In the genomic region with DNA sequence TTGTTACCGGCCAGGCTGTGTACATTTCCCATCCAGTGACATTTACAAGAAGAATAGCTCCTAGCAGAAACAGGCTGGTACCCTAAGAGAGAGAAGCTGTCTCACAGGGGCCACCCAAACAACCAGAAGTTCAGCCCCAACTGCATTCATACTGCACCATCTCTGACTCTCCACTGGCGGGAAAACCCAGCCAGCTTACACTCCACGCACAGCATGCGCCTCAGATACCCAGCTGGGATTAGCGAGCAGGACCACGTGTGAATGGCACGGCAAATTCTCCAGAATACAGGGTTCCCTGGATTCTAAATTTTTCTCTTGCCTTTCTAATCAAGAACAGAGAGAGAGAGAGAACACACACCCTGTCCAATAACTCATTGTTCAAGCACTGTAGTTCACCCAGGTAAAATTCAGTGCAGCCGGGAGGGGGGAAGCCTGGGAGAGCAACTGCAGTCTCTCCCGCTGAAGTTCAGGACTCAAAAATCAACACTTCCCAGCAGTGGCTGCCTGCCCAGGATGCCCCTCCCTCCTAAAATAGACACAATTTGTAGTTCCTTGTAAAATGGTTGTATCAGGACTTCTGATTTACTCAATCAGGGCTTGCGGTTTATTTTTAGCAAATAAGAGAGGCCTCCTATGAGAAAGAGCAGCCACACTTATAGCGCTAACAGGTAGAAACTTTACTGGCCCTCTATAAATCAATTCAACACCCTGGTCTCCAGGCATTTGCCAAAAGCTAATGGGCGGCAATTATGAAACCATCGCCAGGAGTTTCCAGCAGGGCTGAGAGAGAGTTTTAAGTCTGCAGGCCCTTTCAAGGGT, we compare ENCODE assay signal across 1 cellular context.
TF ChIP-seq lines count a peak whose summit lies in the region.

No MANE protein-coding gene starts in this region.

TF ChIP-seq in HEK293, 187 proteins besides CTCF, POLR2A, EP300 and RAD21 (continued from another document):
- TF ChIP-seq, protein P1, sequence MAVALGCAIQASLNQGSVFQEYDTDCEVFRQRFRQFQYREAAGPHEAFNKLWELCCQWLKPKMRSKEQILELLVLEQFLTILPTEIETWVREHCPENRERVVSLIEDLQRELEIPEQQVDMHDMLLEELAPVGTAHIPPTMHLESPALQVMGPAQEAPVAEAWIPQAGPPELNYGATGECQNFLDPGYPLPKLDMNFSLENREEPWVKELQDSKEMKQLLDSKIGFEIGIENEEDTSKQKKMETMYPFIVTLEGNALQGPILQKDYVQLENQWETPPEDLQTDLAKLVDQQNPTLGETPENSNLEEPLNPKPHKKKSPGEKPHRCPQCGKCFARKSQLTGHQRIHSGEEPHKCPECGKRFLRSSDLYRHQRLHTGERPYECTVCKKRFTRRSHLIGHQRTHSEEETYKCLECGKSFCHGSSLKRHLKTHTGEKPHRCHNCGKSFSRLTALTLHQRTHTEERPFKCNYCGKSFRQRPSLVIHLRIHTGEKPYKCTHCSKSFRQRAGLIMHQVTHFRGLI (tag by site-specific recombination; IDR thresholded peaks at IDR 0.05) = no peak
- TF ChIP-seq BCL11A (tag by site-specific recombination; IDR thresholded peaks at IDR 0.05; ENCODE audit: low read depth) (no peak), PRDM10 (tag by site-specific recombination; IDR thresholded peaks at IDR 0.05) (peak; percentile 88), ZBTB11 (tag by site-specific recombination; conservative IDR thresholded peaks at IDR 0.05; ENCODE audit: low read depth) (no peak), SCRT2 (tag by site-specific recombination; IDR thresholded peaks at IDR 0.05) (peak; percentile 92), OSR2 (tag by site-specific recombination; IDR thresholded peaks at IDR 0.05) (peak; percentile 65), ZBTB20 (tag by site-specific recombination; IDR thresholded peaks at IDR 0.05) (0 out of 2 replicates have a peak, but pooled peaks have one; percentile 12), GFI1B (tag by site-specific recombination; IDR thresholded peaks at IDR 0.05) (peak; percentile 68; the same call in 1 of the 2 replicates), ZNF670 (tag by site-specific recombination; IDR thresholded peaks at IDR 0.05; ENCODE audit: low read depth) (no peak), GLIS1 (tag by site-specific recombination; IDR thresholded peaks at IDR 0.05) (peak; percentile 47; the same call in 1 of the 2 replicates), ZIC2 (tag by site-specific recombination; IDR thresholded peaks at IDR 0.05) (peak; percentile 74), ZBTB8A (tag by site-specific recombination; IDR thresholded peaks at IDR 0.05) (peak; percentile 51), FEZF1 (tag by site-specific recombination; IDR thresholded peaks at IDR 0.05) (peak; percentile 76), HIC1 (tag by site-specific recombination; IDR thresholded peaks at IDR 0.05) (no peak), ZNF211 (tag by site-specific recombination; IDR thresholded peaks at IDR 0.05; ENCODE audit: low read depth) (no peak), SCRT1 (tag by site-specific recombination; IDR thresholded peaks at IDR 0.05; ENCODE audit: borderline replicate concordance) (peak; percentile 66)
- TF ChIP-seq, protein P2, sequence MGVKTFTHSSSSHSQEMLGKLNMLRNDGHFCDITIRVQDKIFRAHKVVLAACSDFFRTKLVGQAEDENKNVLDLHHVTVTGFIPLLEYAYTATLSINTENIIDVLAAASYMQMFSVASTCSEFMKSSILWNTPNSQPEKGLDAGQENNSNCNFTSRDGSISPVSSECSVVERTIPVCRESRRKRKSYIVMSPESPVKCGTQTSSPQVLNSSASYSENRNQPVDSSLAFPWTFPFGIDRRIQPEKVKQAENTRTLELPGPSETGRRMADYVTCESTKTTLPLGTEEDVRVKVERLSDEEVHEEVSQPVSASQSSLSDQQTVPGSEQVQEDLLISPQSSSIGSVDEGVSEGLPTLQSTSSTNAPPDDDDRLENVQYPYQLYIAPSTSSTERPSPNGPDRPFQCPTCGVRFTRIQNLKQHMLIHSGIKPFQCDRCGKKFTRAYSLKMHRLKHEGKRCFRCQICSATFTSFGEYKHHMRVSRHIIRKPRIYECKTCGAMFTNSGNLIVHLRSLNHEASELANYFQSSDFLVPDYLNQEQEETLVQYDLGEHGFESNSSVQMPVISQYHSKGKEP (tag by site-specific recombination; IDR thresholded peaks at IDR 0.05) = 0 out of 2 replicates have a peak, but pooled peaks have one; percentile 13
- TF ChIP-seq, protein P3, sequence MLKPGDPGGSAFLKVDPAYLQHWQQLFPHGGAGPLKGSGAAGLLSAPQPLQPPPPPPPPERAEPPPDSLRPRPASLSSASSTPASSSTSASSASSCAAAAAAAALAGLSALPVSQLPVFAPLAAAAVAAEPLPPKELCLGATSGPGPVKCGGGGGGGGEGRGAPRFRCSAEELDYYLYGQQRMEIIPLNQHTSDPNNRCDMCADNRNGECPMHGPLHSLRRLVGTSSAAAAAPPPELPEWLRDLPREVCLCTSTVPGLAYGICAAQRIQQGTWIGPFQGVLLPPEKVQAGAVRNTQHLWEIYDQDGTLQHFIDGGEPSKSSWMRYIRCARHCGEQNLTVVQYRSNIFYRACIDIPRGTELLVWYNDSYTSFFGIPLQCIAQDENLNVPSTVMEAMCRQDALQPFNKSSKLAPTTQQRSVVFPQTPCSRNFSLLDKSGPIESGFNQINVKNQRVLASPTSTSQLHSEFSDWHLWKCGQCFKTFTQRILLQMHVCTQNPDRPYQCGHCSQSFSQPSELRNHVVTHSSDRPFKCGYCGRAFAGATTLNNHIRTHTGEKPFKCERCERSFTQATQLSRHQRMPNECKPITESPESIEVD (tag by site-specific recombination; IDR thresholded peaks at IDR 0.05) = peak; percentile 79
